8 cellular contexts compared by ENCODE assay signal in the genomic region with DNA sequence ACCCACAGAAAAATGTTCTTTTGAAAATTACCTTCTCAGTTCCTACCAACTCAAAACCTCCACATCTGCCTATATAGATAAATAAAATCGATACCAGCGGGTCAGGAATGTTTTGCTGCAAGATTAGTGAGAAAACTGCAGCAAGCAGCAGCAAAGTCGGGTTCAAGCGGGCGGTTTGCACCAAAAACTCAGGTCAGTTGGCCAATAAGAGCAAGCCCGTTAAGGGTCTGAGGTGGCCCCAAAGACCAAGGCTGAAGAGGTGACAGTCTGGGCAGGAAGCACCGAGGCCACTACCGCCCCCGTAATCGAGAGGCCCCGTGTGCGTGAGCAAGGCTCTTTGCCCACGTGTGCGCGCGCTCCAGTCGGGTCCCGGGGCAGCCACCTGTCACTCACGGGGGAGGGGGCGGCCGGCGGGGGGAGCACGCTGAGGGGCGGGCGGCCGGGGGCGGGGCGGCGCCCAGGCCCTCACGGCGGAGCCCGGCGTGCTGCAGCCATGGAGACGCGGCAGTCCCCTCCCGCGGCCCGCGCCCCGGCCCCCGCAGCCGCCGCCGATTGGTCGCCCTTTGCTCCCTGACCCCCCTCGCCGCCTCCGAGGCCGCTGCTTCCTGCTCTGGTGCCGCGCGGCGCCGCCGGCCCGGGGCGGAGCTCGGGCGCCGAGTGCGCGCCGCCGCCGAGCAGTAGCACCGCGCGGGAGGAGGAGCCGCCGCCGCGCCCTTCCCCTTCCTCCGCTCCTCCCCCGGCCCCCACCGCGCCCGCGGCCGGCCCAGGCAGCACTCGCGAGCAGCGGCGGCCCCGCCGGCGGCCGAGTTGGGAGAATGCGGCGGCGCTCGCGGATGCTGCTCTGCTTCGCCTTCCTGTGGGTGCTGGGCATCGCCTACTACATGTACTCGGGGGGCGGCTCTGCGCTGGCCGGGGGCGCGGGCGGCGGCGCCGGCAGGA. TPM values are rescaled to one million over a fixed set of nuclear protein-coding genes. Genes with fewer than 3 reads are reported as not detected.
DNase-seq lines count a peak whose midpoint lies in the region; ATAC-seq and TF ChIP-seq lines count a peak whose summit lies in the region.

A gene (plus strand): TSS at position 773 of the 939 bp plus-strand sequence. CDS start 43 bp downstream, at position 816.

- H3K36me3 ChIP-seq in heart left ventricle (no peaks in the 10 kb centered on the region), transverse colon (no peaks in the 10 kb centered on the region)

- H3K4me1 ChIP-seq in heart left ventricle (peaks cover 0 to 48% (median 22%) of the 10 kb centered on the region in 12 donors), transverse colon (peaks cover 0 to 29% (median 18%) of the 10 kb centered on the region in 4 donors)

- TF ChIP-seq EP300 in transverse colon (IDR thresholded peaks at IDR 0.05; ENCODE audit: low read depth), result no peak

- H3K27me3 ChIP-seq in heart left ventricle (no peaks in the 10 kb centered on the region), transverse colon (no peaks in the 10 kb centered on the region)

- in situ Hi-C loops in transverse colon (cut with MboI; ENCODE audit: low pct_ligation_motif_present in 1 of 4, low pct_unique_long_range_greater_than_20kb in 1 of 4, low sequenced_read_pairs in 3 of 4), result no loop called here

- TF ChIP-seq CTCF in heart left ventricle (IDR thresholded peaks at IDR 0.05) (no peak), transverse colon (IDR thresholded peaks at IDR 0.05) (no peak)

- WGBS in adipose tissue, 3 donors, result 1% methylated on average over 50 to 103 of the region's 104 CpGs
- 1% methylated on average over 38 to 104 of the region's 104 CpGs for WGBS in heart left ventricle, 4 donors
- 0 to 5% methylated on average over 4 to 71 of the region's 104 CpGs for WGBS in transverse colon (ENCODE audit: low coverage in 1 of 2), 2 donors

- intact Hi-C loops in heart left ventricle (cut with DNase I), result loop anchor here in 6 of 10 donors (2.0 to 10.0 kb wide), 12 partner anchors 38 to 509 kb away; a partner anchor contains a TSS
- intact Hi-C loops in posterior cingulate gyrus (cut with DNase I), result loop anchor here (5.0 to 10.0 kb wide), 4 partner anchors 46 to 404 kb away; no protein-coding TSS in a partner anchor
- intact Hi-C loops in transverse colon (cut with DNase I; ENCODE audit: low total_unique reads), result no loop called here

- peak; percentile 86 for ATAC-seq in HG02852 (IDR thresholded peaks at IDR 0.05; ENCODE audit: unreplicated experiment)
- ATAC-seq in heart left ventricle, result peak; percentile 88 to 98 (median 94)

- H3K27ac ChIP-seq in adipose tissue (ENCODE audit: low read depth, low read length), result peak within 1 kb of the TSS; percentile 58
- H3K27ac ChIP-seq in heart left ventricle, result peak within 1 kb of the TSS; percentile 79 to 92 (median 88)
- peak within 1 kb of the TSS; percentile 92 to 96 (median 96) for H3K27ac ChIP-seq in transverse colon

- peak within 1 kb of the TSS; percentile 63 to 97 (median 84) for H3K4me3 ChIP-seq in heart left ventricle
- H3K4me3 ChIP-seq in transverse colon, result peak within 1 kb of the TSS; percentile 71 to 96 (median 88)

- H3K9me3 ChIP-seq in heart left ventricle, result peaks cover 0 to 13% (median 2%) of the 10 kb centered on the region in 12 donors
- H3K9me3 ChIP-seq in transverse colon, result peaks cover 4% of the 10 kb centered on the region in 2 donors

- DNase-seq in NCI-H146 (lab: John Stamatoyannopoulos, UW) (peak; percentile 95), T-helper 1 cell (peak; percentile 81 to 90 (median 84)), heart left ventricle (peak; percentile 92 to 94 (median 93)), posterior cingulate gyrus (peak; percentile 81 to 98 (median 84)), transverse colon (peak; percentile 93)

- TF ChIP-seq POLR2A in GM15510 (IDR thresholded peaks at IDR 0.05; ENCODE audit: borderline replicate concordance, extremely low read depth, insufficient read length) (peak; percentile 88), heart left ventricle (IDR thresholded peaks at IDR 0.05) (peak; percentile 57 to 80), transverse colon (IDR thresholded peaks at IDR 0.05) (peak; percentile 38)

RNA-seq across cellular contexts. Expression of the gene that starts here (rescaled TPM):
- polyA plus RNA-seq in adipose tissue, result 10 to 100 TPM; 29.1 to 64.5 (median 37.8) TPM
- 10 to 100 TPM; 21.0 to 44.9 (median 31.6) TPM for total RNA-seq in heart left ventricle
- polyA plus RNA-seq in heart left ventricle, result 10 to 100 TPM; 10.1 to 44.8 TPM
- 10 to 100 TPM; 16.5 to 48.8 (median 36.8) TPM for total RNA-seq in transverse colon

Comparison
In these comparisons a context has a peak if more than half of its experiments do, and no peak if none do; other contexts are left out.
1. Peak in every context shown above with its lines: DNase-seq, ATAC-seq, H3K4me3 ChIP-seq and H3K27ac ChIP-seq.
2. POLR2A ChIP-seq: peak in every context shown above with its lines; median percentile 88 in GM15510; 68 in heart left ventricle; 38 in transverse colon.